7 cellular contexts compared by ENCODE assay signal in genomic region chr3:143302638-143303171, GRCh38.
DNase-seq lines count a peak whose midpoint lies in the region; ATAC-seq, FAIRE-seq and TF ChIP-seq lines count a peak whose summit lies in the region.

No MANE protein-coding gene starts in this region.

- H3K4me3 ChIP-seq in bronchial epithelial cell (ENCODE audit: low read depth, low read length) (no peak overlapping the region), kidney epithelial cell (ENCODE audit: low read depth, low read length) (no peak overlapping the region), upper lobe of right lung (no peak overlapping the region)

- no peaks in the 10 kb centered on the region for H3K36me3 ChIP-seq in bronchial epithelial cell (ENCODE audit: control insufficient read depth, insufficient read depth, low read length)
- H3K36me3 ChIP-seq in kidney epithelial cell (ENCODE audit: control insufficient read depth, insufficient read depth, low read length) = no peaks in the 10 kb centered on the region
- no peaks in the 10 kb centered on the region for H3K36me3 ChIP-seq in upper lobe of right lung

- TF ChIP-seq POLR2A in GM12892 (IDR thresholded peaks at IDR 0.05; ENCODE audit: low read depth, low read length) = no peak

- intact Hi-C loops in upper lobe of right lung (cut with DNase I) = no loop called here

- no peak overlapping the region for H3K27ac ChIP-seq in upper lobe of right lung

- H3K4me1 ChIP-seq in upper lobe of right lung = no peaks in the 10 kb centered on the region

- peaks cover 2% of the 10 kb centered on the region for H3K27me3 ChIP-seq in bronchial epithelial cell (ENCODE audit: control insufficient read depth, insufficient read depth, low read length)
- H3K27me3 ChIP-seq in kidney epithelial cell (ENCODE audit: control insufficient read depth, insufficient read depth, low read length) = no peaks in the 10 kb centered on the region
- H3K27me3 ChIP-seq in upper lobe of right lung = no peaks in the 10 kb centered on the region

- peak; percentile 69 for ATAC-seq in upper lobe of right lung

- DNase-seq in HTR-8/SVneo (ENCODE audit: insufficient read length, low spot score) (peak; percentile 54), bronchial epithelial cell (ENCODE audit: low read depth) (peak; percentile 77), kidney epithelial cell (ENCODE audit: low read depth) (peak; percentile 65), upper lobe of right lung (no peak), GM12892 (ENCODE audit: insufficient read length) (no peak), NCI-H748 (lab: John Stamatoyannopoulos, UW; ENCODE audit: unreplicated experiment) (no peak), SK-N-DZ (ENCODE audit: low spot score) (no peak)

- peak; percentile 33 for FAIRE-seq in HTR-8/SVneo (lab: Jason Lieb, UNC)
- no peak for FAIRE-seq in bronchial epithelial cell (lab: Jason Lieb, UNC)
- no peak for FAIRE-seq in GM12892 (lab: Jason Lieb, UNC)

- TF ChIP-seq CTCF in bronchial epithelial cell (IDR thresholded peaks at IDR 0.05; ENCODE audit: insufficient read depth, low read length, severe bottlenecking) (no peak), kidney epithelial cell (IDR thresholded peaks at IDR 0.05; ENCODE audit: insufficient read depth, low read length, poor library complexity, severe bottlenecking) (no peak), upper lobe of right lung (IDR thresholded peaks at IDR 0.05) (no peak)

- no peaks in the 10 kb centered on the region for H3K9me3 ChIP-seq in upper lobe of right lung

Comparison
In these comparisons a context has a peak if more than half of its experiments do, and no peak if none do; other contexts are left out.
1. DNase-seq: peak in HTR-8/SVneo (single experiment), bronchial epithelial cell (single experiment) and kidney epithelial cell (single experiment); none in upper lobe of right lung (single experiment), GM12892 (single experiment), NCI-H748 (single experiment) and SK-N-DZ (single experiment).